12 cellular contexts compared by ENCODE assay signal in genomic region chr6:90187437-90188049, GRCh38.
A peak's percentile ranks its signal among the peaks of the same experiment; 100 is the strongest.
DNase-seq lines count a peak whose midpoint lies in the region; ATAC-seq, FAIRE-seq and TF ChIP-seq lines count a peak whose summit lies in the region.
"Had no signal": no experiment of that assay in that cellular context is flagged by ENCODE, and none has a peak within 500 bp of the region (broad histone marks: within the 10 kb centered on the region; RNA-seq: fewer than 3 reads in every experiment).

No MANE protein-coding gene starts in this region.

- peaks cover 51 to 70% (median 69%) of the 10 kb centered on the region in 3 donors for H3K4me1 Mint-ChIP-seq in IgD-negative memory B cell

- H3K9me3 ChIP-seq in SK-N-SH: no peaks in the 10 kb centered on the region
- H3K9me3 ChIP-seq in heart right ventricle: no peaks in the 10 kb centered on the region
- H3K9me3 ChIP-seq in pancreas: no peaks in the 10 kb centered on the region

- H3K27me3 Mint-ChIP-seq in IgD-negative memory B cell: no peaks in the 10 kb centered on the region

- no peak overlapping the region for H2AFZ ChIP-seq in SK-N-SH (ENCODE audit: low read depth)

- H3K79me2 ChIP-seq in SK-N-SH (ENCODE audit: insufficient read depth): no peaks in the 10 kb centered on the region

- CTCF ChIA-PET in SK-N-SH (lab: Yijun Ruan, JAX): interaction anchor here (0.8 to 1.4 kb wide), 5 partner anchors 31 to 292 kb away, joined by 3 read pairs; no protein-coding TSS in a partner anchor

- H3F3A ChIP-seq in SK-N-SH (replicated peaks; ENCODE audit: insufficient read depth): no peaks in the 10 kb centered on the region

- H3K9me3 Mint-ChIP-seq in IgD-negative memory B cell: no peaks in the 10 kb centered on the region

- H4K20me1 ChIP-seq in SK-N-SH (ENCODE audit: insufficient read depth): no peaks in the 10 kb centered on the region

- POLR2A ChIA-PET in SK-N-SH (lab: Yijun Ruan, JAX): no interaction called here

- H3K36me3 ChIP-seq in SK-N-SH (replicated peaks in 1 of 2; ENCODE audit: control insufficient read depth in 1 of 2, insufficient read depth in 2 of 2, low read length in 1 of 2): no peaks in the 10 kb centered on the region
- no peaks in the 10 kb centered on the region for H3K36me3 ChIP-seq in heart right ventricle
- no peaks in the 10 kb centered on the region for H3K36me3 ChIP-seq in pancreas

- TF ChIP-seq CTCF in SK-N-SH (IDR thresholded peaks at IDR 0.05): no peak
- TF ChIP-seq CTCF in heart right ventricle (IDR thresholded peaks at IDR 0.05): no peak
- no peak for TF ChIP-seq CTCF in pancreas (IDR thresholded peaks at IDR 0.05)

- peak in 7 of 8 donors; percentile 34 to 61 (median 43) for ATAC-seq in heart right ventricle
- peak; percentile 62 for ATAC-seq in sciatic nerve
- no peak for ATAC-seq in pancreas
- no peak for ATAC-seq in GM18511 (IDR thresholded peaks at IDR 0.05; ENCODE audit: unreplicated experiment)

- H3K4me2 ChIP-seq in SK-N-SH: no peak overlapping the region

- DNase-seq in SK-N-SH (peak; percentile 38), heart right ventricle (no peak), sciatic nerve (ENCODE audit: low spot score) (no peak), pancreas (no peak), SW 1271 (lab: John Stamatoyannopoulos, UW) (no peak)
- DNase-seq: activated effector memory CD4-positive, alpha-beta T cell treated with Interleukin-2 at 50 U/mL for 16 hours; GOT3; hypothalamus; NCI-H510A treated with DMSO at 0.1 percent for 48 hours; T-helper 9 cell had no signal

- peak overlapping the region in 1 of 2 experiments; percentile 73; a peak in 2 of 4 replicates for H3K27ac ChIP-seq in SK-N-SH (ENCODE audit: low read depth in 2 of 2, low read length in 1 of 2)
- peak overlapping the region in 3 of 10 donors; percentile 15 to 37 (median 16) for H3K27ac ChIP-seq in heart right ventricle
- no peak overlapping the region for H3K27ac ChIP-seq in pancreas

- 82% methylated on average over 8 of the region's 8 CpGs for WGBS in SK-N-SH (ENCODE audit: low lambda C conversion rate)
- 59 to 65% methylated on average over 8 of the region's 8 CpGs for WGBS in heart right ventricle, 2 donors
- WGBS in pancreas, 2 donors: 82% methylated on average over 8 of the region's 8 CpGs

- H3K27me3 ChIP-seq in SK-N-SH (ENCODE audit: insufficient read depth) (no peaks in the 10 kb centered on the region), heart right ventricle (no peaks in the 10 kb centered on the region), pancreas (no peaks in the 10 kb centered on the region)

- peak overlapping the region; percentile 95 to 99 (median 99) for H3K27ac Mint-ChIP-seq in IgD-negative memory B cell

- intact Hi-C loops in heart right ventricle (cut with DNase I): loop anchor here in 1 of 10 donors (10.0 kb wide), 3 partner anchors 107 to 213 kb away; partner anchors contain the start of gene BACH2
- intact Hi-C loops in sciatic nerve (cut with DNase I): no loop called here
- intact Hi-C loops in pancreas (cut with DNase I): no loop called here

- TF ChIP-seq RAD21 in SK-N-SH (IDR thresholded peaks at IDR 0.05; ENCODE audit: low read length): no peak; the same call in 1 of the 2 replicates

- H3K4me3 Mint-ChIP-seq in IgD-negative memory B cell: peak overlapping the region; percentile 76 to 94 (median 90)

- H3K4me1 ChIP-seq in SK-N-SH (ENCODE audit: control insufficient read depth in 1 of 2, insufficient read depth in 2 of 2, low read depth in 1 of 2, low read length in 1 of 2) (peaks cover 0 to 27% of the 10 kb centered on the region in 2 experiments; a peak in 2 of 4 replicates), heart right ventricle (peaks cover 3 to 55% (median 38%) of the 10 kb centered on the region in 9 donors), pancreas (peaks cover 16 to 41% (median 17%) of the 10 kb centered on the region in 3 donors)

- no peak for FAIRE-seq in pancreas (lab: Jason Lieb, UNC)

- H3K9ac ChIP-seq in SK-N-SH: no peak overlapping the region

- peak in 1 of 2 experiments; percentile 76; a peak in 2 of 4 replicates for TF ChIP-seq EP300 in SK-N-SH (IDR thresholded peaks at IDR 0.05; ENCODE audit: borderline replicate concordance in 1 of 2, low read depth in 1 of 2, low read length in 1 of 2)

- H3K4me3 ChIP-seq in SK-N-SH (ENCODE audit: low read depth in 2 of 2, low read length in 1 of 2): no peak overlapping the region
- no peak overlapping the region for H3K4me3 ChIP-seq in heart right ventricle
- H3K4me3 ChIP-seq in pancreas: no peak overlapping the region

- no peaks in the 10 kb centered on the region for H3K9me2 ChIP-seq in SK-N-SH

- no peaks in the 10 kb centered on the region for H3K36me3 Mint-ChIP-seq in IgD-negative memory B cell

TF ChIP-seq in SK-N-SH, 30 proteins besides CTCF, POLR2A, EP300 and RAD21:
- TF ChIP-seq GABPA (IDR thresholded peaks at IDR 0.05; ENCODE audit: low read depth) (no peak), FOSL2 (IDR thresholded peaks at IDR 0.05; ENCODE audit: borderline replicate concordance, low read depth) (no peak), MEF2A (IDR thresholded peaks at IDR 0.05; ENCODE audit: borderline replicate concordance, low read depth) (no peak), SMC3 (IDR thresholded peaks at IDR 0.05; ENCODE audit: low read depth, low read length) (no peak), RCOR1 (IDR thresholded peaks at IDR 0.05; ENCODE audit: low read length) (peak; percentile 58; the same call in 1 of the 2 replicates), TCF12 (IDR thresholded peaks at IDR 0.05) (peak; percentile 21; the same call in 1 of the 2 replicates), MXI1 (IDR thresholded peaks at IDR 0.05; ENCODE audit: low read depth, low read length) (0 out of 2 replicates have a peak, but pooled peaks have one; percentile 24), CHD2 (IDR thresholded peaks at IDR 0.05; ENCODE audit: low read length, partially characterized antibody) (no peak), USF1 (IDR thresholded peaks at IDR 0.05; ENCODE audit: borderline replicate concordance, low read depth) (no peak), TEAD4 (IDR thresholded peaks at IDR 0.05; ENCODE audit: borderline replicate concordance, insufficient read depth) (no peak), GATA2 (CRISPR knock-in tag; IDR thresholded peaks at IDR 0.05) (peak; percentile 29; the same call in 1 of the 2 replicates), USF2 (IDR thresholded peaks at IDR 0.05; ENCODE audit: borderline replicate concordance, low read depth, low read length) (no peak)

Comparison
In these comparisons a context has a peak if more than half of its experiments do, and no peak if none do; other contexts are left out.
1. ATAC-seq: peak in heart right ventricle (7 of 8) and sciatic nerve (single experiment); none in pancreas (0 of 4) and GM18511 (single experiment).